8 cellular contexts compared by ENCODE assay signal in the genomic region with DNA sequence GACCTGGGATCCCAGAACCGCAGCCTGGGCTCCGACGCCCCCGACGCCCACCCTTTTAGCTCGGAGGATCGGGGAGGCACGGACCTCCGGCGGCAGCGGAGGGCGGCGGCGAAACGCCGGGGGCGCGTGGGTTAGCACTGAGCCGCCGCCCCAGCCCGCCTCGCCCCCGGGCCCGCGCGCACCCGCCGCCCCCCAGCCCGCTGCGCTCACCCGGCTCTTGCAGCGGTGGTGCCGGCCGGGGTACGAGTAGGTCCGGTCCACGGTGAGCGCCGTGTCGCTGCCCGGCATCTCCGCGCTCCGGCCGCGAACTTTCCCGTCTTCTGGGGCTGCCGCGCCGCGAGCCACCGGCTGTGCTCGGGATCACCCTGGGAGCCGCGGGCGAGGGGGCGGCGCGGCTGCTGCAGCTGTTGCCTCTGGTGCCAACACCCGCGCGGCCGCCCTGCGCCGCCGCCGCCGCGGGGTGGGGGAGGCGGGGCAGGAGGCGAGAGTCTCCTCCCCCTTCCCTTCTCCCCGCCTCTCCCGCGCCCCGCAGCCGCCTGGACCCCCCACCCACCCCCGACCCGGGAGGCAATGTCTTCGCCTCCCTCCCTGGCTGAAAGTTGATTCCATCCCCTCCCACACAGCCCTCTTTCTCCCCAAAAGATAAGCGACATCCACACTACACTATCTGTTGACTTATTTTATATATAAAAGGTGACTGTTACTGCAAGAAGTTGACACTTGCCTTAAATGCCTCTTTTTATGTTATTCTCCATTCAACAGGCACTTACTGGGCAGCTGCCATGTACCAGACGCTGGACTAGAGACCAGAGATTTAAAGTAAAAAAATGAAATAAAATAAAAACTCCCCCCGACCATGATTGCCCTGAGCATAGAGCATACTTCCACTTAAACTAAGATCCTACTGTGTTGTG. TPM values are rescaled to one million over a fixed set of nuclear protein-coding genes. Genes with fewer than 3 reads are reported as not detected.
A peak's percentile ranks its signal among the peaks of the same experiment; 100 is the strongest.
DNase-seq lines count a peak whose midpoint lies in the region; ATAC-seq and TF ChIP-seq lines count a peak whose summit lies in the region.

Gene TMCC3 (minus strand): TSS at position 415 of the 914 bp plus-strand sequence. CDS start 127 bp downstream, at position 288.

- no peaks in the 10 kb centered on the region for H3K79me2 ChIP-seq in DND-41 (ENCODE audit: insufficient read depth, low read length)

- no peak within 1 kb of the TSS for H3K9ac ChIP-seq in DND-41 (ENCODE audit: low read depth, low read length)

- peaks cover 52% of the 10 kb centered on the region for H3K27me3 Mint-ChIP-seq in activated CD4-positive, alpha-beta memory T cell treated with anti-CD3 and anti-CD28 coated beads for 36 hours

- ATAC-seq in DND-41 (ENCODE audit: insufficient read depth, low read depth): peak; percentile 91
- peak; percentile 81 for ATAC-seq in esophagus mucosa
- ATAC-seq in thoracic aorta (ENCODE audit: insufficient number of reproducible peaks, low FRiP score, low read depth): peak; percentile 11

- H3K4me3 Mint-ChIP-seq in activated CD4-positive, alpha-beta memory T cell treated with anti-CD3 and anti-CD28 coated beads for 36 hours: peak within 1 kb of the TSS; percentile 65

- H3K27me3 ChIP-seq in DND-41 (ENCODE audit: insufficient read depth, low read length, poor library complexity) (no peaks in the 10 kb centered on the region), thoracic aorta (replicated peaks; ENCODE audit: insufficient read depth) (no peaks in the 10 kb centered on the region)

- CTCF ChIA-PET in activated CD4-positive, alpha-beta memory T cell treated with anti-CD3 and anti-CD28 coated beads for 36 hours (lab: Charles Lee): no interaction called here

- peak; percentile 35 for DNase-seq in DND-41
- DNase-seq in GM20000 (ENCODE audit: low spot score): peak; percentile 78
- peak; percentile 30 for DNase-seq in HT1080 (ENCODE audit: low read depth)
- peak; percentile 24 for DNase-seq in activated CD4-positive, alpha-beta memory T cell treated with anti-CD3 and anti-CD28 coated beads for 36 hours
- DNase-seq in middle frontal gyrus (ENCODE audit: extremely low spot score, low spot score): peak; percentile 21
- DNase-seq in thoracic aorta (ENCODE audit: low spot score): no peak
- DNase-seq in GM19240 (ENCODE audit: insufficient read length, low spot score): no peak

- intact Hi-C loops in activated CD4-positive, alpha-beta memory T cell treated with anti-CD3 and anti-CD28 coated beads for 36 hours (cut with micrococcal nuclease): no loop called here

- TF ChIP-seq CTCF in DND-41 (IDR thresholded peaks at IDR 0.05; ENCODE audit: borderline replicate concordance, extremely low read depth, low read length, poor library complexity, severe bottlenecking): no peak
- no peak for TF ChIP-seq CTCF in GM20000 (IDR thresholded peaks at IDR 0.05; ENCODE audit: extremely low read depth, missing control alignments)
- TF ChIP-seq CTCF in thoracic aorta (IDR thresholded peaks at IDR 0.05): no peak

- H3K27ac ChIP-seq in DND-41 (ENCODE audit: low read length) (no peak within 1 kb of the TSS), thoracic aorta (peak within 1 kb of the TSS; percentile 63 to 72)

- H3K36me3 Mint-ChIP-seq in activated CD4-positive, alpha-beta memory T cell treated with anti-CD3 and anti-CD28 coated beads for 36 hours: no peaks in the 10 kb centered on the region

- H3K9me3 ChIP-seq in DND-41 (ENCODE audit: insufficient read depth, low read length, severe bottlenecking): no peaks in the 10 kb centered on the region
- H3K9me3 ChIP-seq in thoracic aorta: no peaks in the 10 kb centered on the region

- no peak within 1 kb of the TSS for H2AFZ ChIP-seq in DND-41 (ENCODE audit: low read depth, low read length)

- H3K36me3 ChIP-seq in DND-41 (ENCODE audit: insufficient read depth, low read length) (no peaks in the 10 kb centered on the region), thoracic aorta (no peaks in the 10 kb centered on the region)

- POLR2A ChIA-PET in activated CD4-positive, alpha-beta memory T cell treated with anti-CD3 and anti-CD28 coated beads for 36 hours (lab: Charles Lee): no interaction called here

- no peak within 1 kb of the TSS for H3K4me2 ChIP-seq in DND-41 (ENCODE audit: insufficient read depth, low read length)

- H3K27ac Mint-ChIP-seq in activated CD4-positive, alpha-beta memory T cell treated with anti-CD3 and anti-CD28 coated beads for 36 hours: no peak within 1 kb of the TSS

- no peaks in the 10 kb centered on the region for H3K9me3 Mint-ChIP-seq in activated CD4-positive, alpha-beta memory T cell treated with anti-CD3 and anti-CD28 coated beads for 36 hours

- H3K4me1 ChIP-seq in DND-41 (ENCODE audit: insufficient read depth, low read length) (no peaks in the 10 kb centered on the region), thoracic aorta (ENCODE audit: control insufficient read depth in 1 of 2, low read depth in 2 of 2) (peaks cover 0 to 8% of the 10 kb centered on the region in 2 donors)

- H4K20me1 ChIP-seq in DND-41 (ENCODE audit: insufficient read depth, low read length): no peaks in the 10 kb centered on the region

- H3K4me1 Mint-ChIP-seq in activated CD4-positive, alpha-beta memory T cell treated with anti-CD3 and anti-CD28 coated beads for 36 hours (ENCODE audit: low read depth): peaks cover 8% of the 10 kb centered on the region

- H3K4me3 ChIP-seq in DND-41 (ENCODE audit: low read depth in 1 of 2, low read length in 2 of 2): no peak within 1 kb of the TSS
- peak within 1 kb of the TSS; percentile 91 for H3K4me3 ChIP-seq in thoracic aorta

RNA-seq across cellular contexts. Expression of gene TMCC3, which starts in this region (rescaled TPM):
- total RNA-seq in HT1080 (2014; rRNA removed; shearing (Covaris generic)): 5.2 TPM in 2 replicates
- 6.1 and 7.9 TPM in 2 replicates for polyA plus RNA-seq in HT1080 (2015; cell fraction: cytosol; rRNA removed)
- polyA plus RNA-seq in HT1080 (2015; cell fraction: nucleus; rRNA removed): 5.7 and 5.8 TPM in 2 replicates
- total RNA-seq in activated CD4-positive, alpha-beta memory T cell treated with anti-CD3 and anti-CD28 coated beads for 36 hours: under 1 TPM; 0.36 to 0.43 TPM
- total RNA-seq in esophagus mucosa: 7.3 TPM
- 10 to 100 TPM in 1 of 2 donors, 1 to 10 TPM in 1; 6.9 to 12.4 TPM for total RNA-seq in thoracic aorta

Comparison
In these comparisons a context has a peak if more than half of its experiments do, and no peak if none do; other contexts are left out.
1. Peak in DNase-seq in activated CD4-positive, alpha-beta memory T cell treated with anti-CD3 and anti-CD28 coated beads for 36 hours; RNA of the gene not detected or under 1 TPM.
2. ATAC-seq: peak in every context shown above with its lines; median percentile 91 in DND-41; 81 in esophagus mucosa; 11 in thoracic aorta.
3. DNase-seq: peak in DND-41 (single experiment), GM20000 (single experiment), HT1080 (single experiment) and middle frontal gyrus (single experiment); none in thoracic aorta (single experiment) and GM19240 (single experiment).